15 cellular contexts compared by ENCODE assay signal in genomic region chr7:32462966-32463365, GRCh38.
"Had no signal": no experiment of that assay in that cellular context is flagged by ENCODE, and none has a peak within 500 bp of the region (broad histone marks: within the 10 kb centered on the region; RNA-seq: fewer than 3 reads in every experiment).

No MANE protein-coding gene starts in this region.

- H3K27me3 Mint-ChIP-seq: type B pancreatic cell had no signal

- H3K27ac Mint-ChIP-seq: activated T-helper 1 cell treated with anti-CD3 and anti-CD28 coated beads, Interleukin-12 subunit alpha, Interleukin-12 subunit beta, Interleukin-2, Interleukin-4 antibody, amounts not matched to agents 30 ng/mL and 10 ng/mL and 1 ng/mL, durations not matched to agents 14 hours and 24 hours and 36 hours; nephron progenitor cell; type B pancreatic cell had no signal

- DNase-seq: activated CD4-positive, alpha-beta T cell treated with anti-CD3 and anti-CD28 coated beads for 4 hours; activated naive CD4-positive, alpha-beta T cell; aorta; esophagus squamous epithelium; foreskin keratinocyte; head of caudate nucleus; left ventricle myocardium superior; mesendoderm; nephron progenitor cell; ovary; stimulated activated CD4-positive, alpha-beta T cell treated with anti-CD3 and anti-CD28 coated beads, Interleukin-2, amount 100 ng/mL, for 48 hours; stimulated activated naive CD4-positive, alpha-beta T cell treated with Interleukin-2 at 50 U/mL for 16 hours; WERI-Rb-1 had no signal

- H3K4me3 Mint-ChIP-seq: activated T-helper 1 cell treated with anti-CD3 and anti-CD28 coated beads, Interleukin-12 subunit alpha, Interleukin-12 subunit beta, Interleukin-2, Interleukin-4 antibody, amounts not matched to agents 30 ng/mL and 10 ng/mL and 1 ng/mL, durations not matched to agents 14 hours and 24 hours and 36 hours; nephron progenitor cell; type B pancreatic cell had no signal

- ATAC-seq: foreskin keratinocyte, left ventricle myocardium superior had no signal

- H3K9me3 Mint-ChIP-seq: activated T-helper 1 cell treated with anti-CD3 and anti-CD28 coated beads, Interleukin-12 subunit alpha, Interleukin-12 subunit beta, Interleukin-2, Interleukin-4 antibody, amounts not matched to agents 30 ng/mL and 10 ng/mL and 1 ng/mL, durations not matched to agents 14 hours and 24 hours and 36 hours; type B pancreatic cell had no signal
